ENCODE assay signal across 1 cellular context in the genomic region with DNA sequence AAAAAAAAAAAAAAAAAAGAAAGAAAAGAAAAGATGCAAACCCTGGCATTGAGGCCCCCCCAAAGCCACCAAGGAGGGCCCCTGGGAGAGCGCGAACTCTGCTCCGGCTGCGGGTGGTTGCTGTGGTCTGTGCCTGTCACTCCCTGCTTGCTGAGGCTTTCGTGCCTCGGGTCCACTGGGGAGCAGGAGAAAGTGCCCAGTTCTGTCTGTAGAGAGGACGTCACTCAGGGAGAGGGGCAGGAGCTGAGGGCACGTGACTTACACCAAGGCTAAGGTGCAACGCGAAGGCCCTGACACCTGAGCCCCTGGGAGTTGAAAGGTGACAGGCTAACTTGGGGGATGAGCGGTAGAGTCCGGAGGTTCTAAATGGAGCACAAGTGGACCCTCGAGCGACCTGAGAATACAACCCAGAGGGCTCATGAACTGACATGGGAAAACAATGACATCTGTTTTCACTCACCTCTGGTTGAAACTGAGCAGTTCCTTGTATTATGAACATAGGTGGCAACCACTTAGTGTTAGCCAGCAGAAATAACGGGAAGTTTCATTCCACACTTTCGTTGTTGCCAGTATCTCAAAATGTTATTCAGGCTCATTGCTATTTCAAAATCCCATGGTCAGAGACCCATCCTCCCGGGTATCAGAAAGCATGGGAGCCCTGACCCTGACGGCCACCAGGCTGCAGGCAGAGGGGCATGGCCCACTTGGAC.
TF ChIP-seq lines count a peak whose summit lies in the region.

No MANE protein-coding gene starts in this region.

TF ChIP-seq in GM12878, 131 proteins besides CTCF, POLR2A, EP300 and RAD21 (continued from another document):
- TF ChIP-seq BRCA1 (IDR thresholded peaks at IDR 0.05; ENCODE audit: low read depth, low read length) (no peak), ZBTB4 (CRISPR knock-in tag; IDR thresholded peaks at IDR 0.05) (peak; percentile 63; the same call in 1 of the 2 replicates), NFXL1 (IDR thresholded peaks at IDR 0.05; ENCODE audit: borderline replicate concordance) (no peak), MLLT1 (IDR thresholded peaks at IDR 0.05) (peak; percentile 81), RBBP5 (conservative IDR thresholded peaks at IDR 0.05) (no peak), MXI1 (IDR thresholded peaks at IDR 0.05; ENCODE audit: low read depth, low read length) (no peak), BCL11A (IDR thresholded peaks at IDR 0.05; ENCODE audit: low read depth, low read length) (peak; percentile 62; the same call in 1 of the 2 replicates), PRDM15 (CRISPR knock-in tag; IDR thresholded peaks at IDR 0.05) (no peak), HDGF (IDR thresholded peaks at IDR 0.05) (no peak), PBX3 (IDR thresholded peaks at IDR 0.05; ENCODE audit: insufficient replicate concordance, low read depth, low read length) (peak; percentile 84), SPI1 (IDR thresholded peaks at IDR 0.05; ENCODE audit: borderline replicate concordance, insufficient read depth, low read depth, low read length) (peak; percentile 71; the same call in 1 of the 2 replicates), CEBPZ (IDR thresholded peaks at IDR 0.05; ENCODE audit: low read depth, low read length) (no peak), MAX (IDR thresholded peaks at IDR 0.05; ENCODE audit: low read depth, low read length) (peak; percentile 69; the same call in 1 of the 2 replicates), ZNF384 (IDR thresholded peaks at IDR 0.05; ENCODE audit: borderline replicate concordance, low read depth, low read length) (peak; percentile 29; the same call in 1 of the 2 replicates), ZNF24 (IDR thresholded peaks at IDR 0.05) (no peak), BMI1 (IDR thresholded peaks at IDR 0.05; ENCODE audit: borderline replicate concordance) (no peak), SIN3A (IDR thresholded peaks at IDR 0.05; ENCODE audit: low read depth, low read length) (no peak), SMAD1 (IDR thresholded peaks at IDR 0.05; ENCODE audit: low read depth, partially characterized antibody) (peak; percentile 20), GATAD2B (conservative IDR thresholded peaks at IDR 0.05; ENCODE audit: low read depth) (no peak; the same call in 1 of the 2 replicates), E2F4 (IDR thresholded peaks at IDR 0.05; ENCODE audit: low read depth, low read length) (no peak), IRF4 (IDR thresholded peaks at IDR 0.05; ENCODE audit: low read depth, low read length) (peak; percentile 38; the same call in 1 of the 2 replicates), DPF2 (IDR thresholded peaks at IDR 0.05) (no peak), NR2F1 (conservative IDR thresholded peaks at IDR 0.05) (peak; percentile 89), CHD2 (IDR thresholded peaks at IDR 0.05; ENCODE audit: borderline replicate concordance, low read depth, low read length) (peak; percentile 73), RB1 (IDR thresholded peaks at IDR 0.05; ENCODE audit: borderline replicate concordance) (peak; percentile 15; the same call in 1 of the 2 replicates)
- TF ChIP-seq, protein P1, sequence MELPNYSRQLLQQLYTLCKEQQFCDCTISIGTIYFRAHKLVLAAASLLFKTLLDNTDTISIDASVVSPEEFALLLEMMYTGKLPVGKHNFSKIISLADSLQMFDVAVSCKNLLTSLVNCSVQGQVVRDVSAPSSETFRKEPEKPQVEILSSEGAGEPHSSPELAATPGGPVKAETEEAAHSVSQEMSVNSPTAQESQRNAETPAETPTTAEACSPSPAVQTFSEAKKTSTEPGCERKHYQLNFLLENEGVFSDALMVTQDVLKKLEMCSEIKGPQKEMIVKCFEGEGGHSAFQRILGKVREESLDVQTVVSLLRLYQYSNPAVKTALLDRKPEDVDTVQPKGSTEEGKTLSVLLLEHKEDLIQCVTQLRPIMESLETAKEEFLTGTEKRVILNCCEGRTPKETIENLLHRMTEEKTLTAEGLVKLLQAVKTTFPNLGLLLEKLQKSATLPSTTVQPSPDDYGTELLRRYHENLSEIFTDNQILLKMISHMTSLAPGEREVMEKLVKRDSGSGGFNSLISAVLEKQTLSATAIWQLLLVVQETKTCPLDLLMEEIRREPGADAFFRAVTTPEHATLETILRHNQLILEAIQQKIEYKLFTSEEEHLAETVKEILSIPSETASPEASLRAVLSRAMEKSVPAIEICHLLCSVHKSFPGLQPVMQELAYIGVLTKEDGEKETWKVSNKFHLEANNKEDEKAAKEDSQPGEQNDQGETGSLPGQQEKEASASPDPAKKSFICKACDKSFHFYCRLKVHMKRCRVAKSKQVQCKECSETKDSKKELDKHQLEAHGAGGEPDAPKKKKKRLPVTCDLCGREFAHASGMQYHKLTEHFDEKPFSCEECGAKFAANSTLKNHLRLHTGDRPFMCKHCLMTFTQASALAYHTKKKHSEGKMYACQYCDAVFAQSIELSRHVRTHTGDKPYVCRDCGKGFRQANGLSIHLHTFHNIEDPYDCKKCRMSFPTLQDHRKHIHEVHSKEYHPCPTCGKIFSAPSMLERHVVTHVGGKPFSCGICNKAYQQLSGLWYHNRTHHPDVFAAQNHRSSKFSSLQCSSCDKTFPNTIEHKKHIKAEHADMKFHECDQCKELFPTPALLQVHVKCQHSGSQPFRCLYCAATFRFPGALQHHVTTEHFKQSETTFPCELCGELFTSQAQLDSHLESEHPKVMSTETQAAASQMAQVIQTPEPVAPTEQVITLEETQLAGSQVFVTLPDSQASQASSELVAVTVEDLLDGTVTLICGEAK (IDR thresholded peaks at IDR 0.05; ENCODE audit: borderline replicate concordance) = no peak
- TF ChIP-seq, protein P2, sequence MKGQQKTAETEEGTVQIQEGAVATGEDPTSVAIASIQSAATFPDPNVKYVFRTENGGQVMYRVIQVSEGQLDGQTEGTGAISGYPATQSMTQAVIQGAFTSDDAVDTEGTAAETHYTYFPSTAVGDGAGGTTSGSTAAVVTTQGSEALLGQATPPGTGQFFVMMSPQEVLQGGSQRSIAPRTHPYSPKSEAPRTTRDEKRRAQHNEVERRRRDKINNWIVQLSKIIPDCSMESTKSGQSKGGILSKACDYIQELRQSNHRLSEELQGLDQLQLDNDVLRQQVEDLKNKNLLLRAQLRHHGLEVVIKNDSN (IDR thresholded peaks at IDR 0.05; ENCODE audit: borderline replicate concordance, extremely low read length, insufficient read depth, low read depth, low read length) = peak; percentile 91
- TF ChIP-seq, protein P3, sequence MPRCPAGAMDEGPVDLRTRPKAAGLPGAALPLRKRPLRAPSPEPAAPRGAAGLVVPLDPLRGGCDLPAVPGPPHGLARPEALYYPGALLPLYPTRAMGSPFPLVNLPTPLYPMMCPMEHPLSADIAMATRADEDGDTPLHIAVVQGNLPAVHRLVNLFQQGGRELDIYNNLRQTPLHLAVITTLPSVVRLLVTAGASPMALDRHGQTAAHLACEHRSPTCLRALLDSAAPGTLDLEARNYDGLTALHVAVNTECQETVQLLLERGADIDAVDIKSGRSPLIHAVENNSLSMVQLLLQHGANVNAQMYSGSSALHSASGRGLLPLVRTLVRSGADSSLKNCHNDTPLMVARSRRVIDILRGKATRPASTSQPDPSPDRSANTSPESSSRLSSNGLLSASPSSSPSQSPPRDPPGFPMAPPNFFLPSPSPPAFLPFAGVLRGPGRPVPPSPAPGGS (IDR thresholded peaks at IDR 0.05; ENCODE audit: borderline replicate concordance, insufficient read depth, low read depth, low read length, poor library complexity, severe bottlenecking) = peak; percentile 50
